Comparison of ENCODE assay signal across 8 cellular contexts in the genomic region with DNA sequence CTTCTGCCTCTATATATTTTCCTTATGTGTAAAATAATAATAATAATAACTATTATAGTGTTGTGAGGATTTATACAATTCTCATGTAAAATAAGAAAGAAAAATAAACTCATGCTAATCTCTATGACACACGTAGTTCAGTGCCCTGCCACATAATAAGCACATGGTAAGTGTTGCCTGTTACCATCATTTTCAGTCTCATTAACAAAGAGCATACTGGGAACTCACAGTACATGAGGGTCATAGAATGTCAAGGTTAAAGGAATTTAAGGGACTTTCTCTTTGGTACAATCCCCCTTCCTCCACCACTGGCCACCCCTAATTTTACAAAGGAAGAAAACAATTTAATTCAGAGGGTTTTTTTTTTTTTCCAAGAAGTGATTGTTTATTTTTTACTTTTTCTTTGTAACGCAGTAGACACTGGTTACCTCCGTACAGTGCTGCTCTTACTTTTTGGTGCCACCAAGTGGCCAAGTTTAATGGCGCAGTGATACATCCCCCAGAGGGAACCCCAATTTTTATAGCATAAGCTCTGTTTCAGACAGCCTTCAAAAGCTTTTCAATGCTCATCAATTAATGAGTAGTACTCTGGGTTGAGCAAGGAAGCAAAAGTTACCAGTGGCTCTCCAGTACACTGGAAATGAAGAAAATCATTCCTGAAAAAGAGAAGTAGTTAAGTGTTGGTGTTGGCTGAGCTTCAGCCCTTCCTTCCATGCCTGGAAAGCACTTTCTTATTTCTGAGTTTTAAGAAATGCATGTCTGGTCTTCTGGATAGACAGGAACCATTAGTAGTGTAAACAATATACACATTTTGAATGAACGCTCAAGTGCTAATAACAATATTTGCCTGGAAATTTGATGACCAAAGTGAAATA.
DNase-seq lines count a peak whose midpoint lies in the region; ATAC-seq and TF ChIP-seq lines count a peak whose summit lies in the region.

No MANE protein-coding gene starts in this region.

- peaks cover 46% of the 10 kb centered on the region for H3K27me3 Mint-ChIP-seq in Calu3 (ENCODE audit: unreplicated experiment)
- peaks cover 0 to 3% (median 1%) of the 10 kb centered on the region in 3 donors for H3K27me3 Mint-ChIP-seq in immature natural killer cell (ENCODE audit: low read depth in 3 of 3)

- H3K27ac Mint-ChIP-seq in Calu3 (ENCODE audit: unreplicated experiment) = no peak overlapping the region
- H3K27ac Mint-ChIP-seq in immature natural killer cell = no peak overlapping the region

- POLR2A ChIA-PET in SK-N-SH (lab: Yijun Ruan, JAX) = no interaction called here

- no peak overlapping the region for H3K4me3 Mint-ChIP-seq in Calu3 (ENCODE audit: low read depth, unreplicated experiment)
- peak overlapping the region in 4 of 5 donors; percentile 18 to 31 (median 20) for H3K4me3 Mint-ChIP-seq in immature natural killer cell

- no peak overlapping the region for H3K4me2 ChIP-seq in SK-N-SH

- peak; percentile 92 for ATAC-seq in GM19397 (IDR thresholded peaks at IDR 0.05; ENCODE audit: unreplicated experiment)
- ATAC-seq in HG03460 (IDR thresholded peaks at IDR 0.05; ENCODE audit: unreplicated experiment) = peak; percentile 74

- no peaks in the 10 kb centered on the region for H3K36me3 Mint-ChIP-seq in Calu3 (ENCODE audit: insufficient read depth, unreplicated experiment)
- H3K36me3 Mint-ChIP-seq in immature natural killer cell = peaks cover 3% of the 10 kb centered on the region in 3 donors

- intact Hi-C loops in Calu3 (cut with micrococcal nuclease; ENCODE audit: unreplicated experiment) = loop anchor here (1.0 to 5.0 kb wide), 4 partner anchors 331 to 651 kb away; a partner anchor contains a TSS

- no TSS peak for BruUV-seq in Calu3 (replicated peaks; lab: Mats Ljungman, UMichigan)

- peak overlapping the region in 1 of 2 experiments; percentile 31; a peak in 1 of 4 replicates for H3K4me3 ChIP-seq in SK-N-SH (ENCODE audit: low read depth in 2 of 2, low read length in 1 of 2)
- peak overlapping the region; percentile 53 for H3K4me3 ChIP-seq in adipocyte (ENCODE audit: low read length)

- no peak for TF ChIP-seq EP300 in SK-N-SH (IDR thresholded peaks at IDR 0.05; ENCODE audit: borderline replicate concordance in 1 of 2, low read depth in 1 of 2, low read length in 1 of 2)

- H3K4me1 Mint-ChIP-seq in Calu3 (ENCODE audit: low read depth, unreplicated experiment) = no peaks in the 10 kb centered on the region
- peaks cover 26 to 29% of the 10 kb centered on the region in 2 donors for H3K4me1 Mint-ChIP-seq in immature natural killer cell

- H3K9me3 Mint-ChIP-seq in Calu3 (ENCODE audit: low read depth, unreplicated experiment) (peaks cover 2% of the 10 kb centered on the region), immature natural killer cell (peaks cover 1 to 8% (median 4%) of the 10 kb centered on the region in 6 donors)

- TF ChIP-seq CTCF in Calu3 (IDR thresholded peaks at IDR 0.05; ENCODE audit: unreplicated experiment) (peak; percentile 63), SK-N-SH (IDR thresholded peaks at IDR 0.05) (peak; percentile 96)

- no peaks in the 10 kb centered on the region for H4K20me1 ChIP-seq in SK-N-SH (ENCODE audit: insufficient read depth)

- no peaks in the 10 kb centered on the region for H3F3A ChIP-seq in SK-N-SH (replicated peaks; ENCODE audit: insufficient read depth)

- H2AFZ ChIP-seq in SK-N-SH (ENCODE audit: low read depth) = peak overlapping the region; percentile 61; the same call in 1 of the 2 replicates

- H3K4me1 ChIP-seq in SK-N-SH (ENCODE audit: control insufficient read depth in 1 of 2, insufficient read depth in 2 of 2, low read depth in 1 of 2, low read length in 1 of 2) = peaks cover 0 to 11% of the 10 kb centered on the region in 2 experiments; a peak in 1 of 4 replicates
- peaks cover 27% of the 10 kb centered on the region for H3K4me1 ChIP-seq in adipocyte (ENCODE audit: control insufficient read depth, insufficient read depth, low read length)

- H3K79me2 ChIP-seq in SK-N-SH (ENCODE audit: insufficient read depth) = no peaks in the 10 kb centered on the region

- peak overlapping the region in 1 of 2 experiments; percentile 52; a peak in 2 of 4 replicates for H3K27ac ChIP-seq in SK-N-SH (ENCODE audit: low read depth in 2 of 2, low read length in 1 of 2)

- no peaks in the 10 kb centered on the region for H3K9me2 ChIP-seq in SK-N-SH

- H3K36me3 ChIP-seq in SK-N-SH (replicated peaks in 1 of 2; ENCODE audit: control insufficient read depth in 1 of 2, insufficient read depth in 2 of 2, low read length in 1 of 2) (no peaks in the 10 kb centered on the region), adipocyte (ENCODE audit: control insufficient read depth, insufficient read depth, low read length, severe bottlenecking) (no peaks in the 10 kb centered on the region)

- TF ChIP-seq RAD21 in SK-N-SH (IDR thresholded peaks at IDR 0.05; ENCODE audit: low read length) = peak; percentile 71

- CTCF ChIA-PET in Calu3 (lab: Charles Lee) = interaction anchor here (0.6 to 1.3 kb wide), 9 partner anchors 18 to 879 kb away, joined by 3 to 14 read pairs (median 4); no protein-coding TSS in a partner anchor
- CTCF ChIA-PET in SK-N-SH (lab: Yijun Ruan, JAX) = interaction anchor here (0.6 to 1.2 kb wide), 6 partner anchors 13 to 382 kb away, joined by 3 to 5 read pairs (median 3); a partner anchor contains a TSS

- 7% methylated on average over 5 of the region's 5 CpGs for whole genome bisulfite sequencing in SK-N-SH (ENCODE audit: low lambda C conversion rate)

- no peak overlapping the region for H3K9ac ChIP-seq in SK-N-SH
- H3K9ac ChIP-seq in adipocyte (ENCODE audit: low read length) = peak overlapping the region; percentile 67

- no peaks in the 10 kb centered on the region for H3K9me3 ChIP-seq in SK-N-SH
- no peaks in the 10 kb centered on the region for H3K9me3 ChIP-seq in adipocyte (ENCODE audit: control insufficient read depth, low read length)

- H3K27me3 ChIP-seq in SK-N-SH (ENCODE audit: insufficient read depth) (no peaks in the 10 kb centered on the region), adipocyte (replicated peaks; ENCODE audit: control insufficient read depth, insufficient read depth, low read length) (no peaks in the 10 kb centered on the region)

- DNase-seq in Calu3 (peak; percentile 46), SK-N-SH (peak; percentile 10), adipocyte (ENCODE audit: low read depth) (peak; percentile 86), immature natural killer cell (peak; percentile 12 to 41 (median 35)), NCI-H2196 (lab: John Stamatoyannopoulos, UW; ENCODE audit: unreplicated experiment) (no peak)
- peak; percentile 44 for DNase-seq in stimulated activated CD4-positive, alpha-beta T cell treated with anti-CD3 and anti-CD28 coated beads, Interleukin-2, amount 100 ng/mL, for 4 hours (ENCODE audit: low read depth)

TF ChIP-seq in SK-N-SH, 30 proteins besides CTCF, POLR2A, EP300 and RAD21:
- TF ChIP-seq RXRA (IDR thresholded peaks at IDR 0.05; ENCODE audit: borderline replicate concordance, low read depth) (no peak), SMC3 (IDR thresholded peaks at IDR 0.05; ENCODE audit: low read depth, low read length) (peak; percentile 71)
TF ChIP-seq in SK-N-SH: peak in this region for 1.
